Comparison of ENCODE assay signal across 30 cellular contexts in the genomic region with DNA sequence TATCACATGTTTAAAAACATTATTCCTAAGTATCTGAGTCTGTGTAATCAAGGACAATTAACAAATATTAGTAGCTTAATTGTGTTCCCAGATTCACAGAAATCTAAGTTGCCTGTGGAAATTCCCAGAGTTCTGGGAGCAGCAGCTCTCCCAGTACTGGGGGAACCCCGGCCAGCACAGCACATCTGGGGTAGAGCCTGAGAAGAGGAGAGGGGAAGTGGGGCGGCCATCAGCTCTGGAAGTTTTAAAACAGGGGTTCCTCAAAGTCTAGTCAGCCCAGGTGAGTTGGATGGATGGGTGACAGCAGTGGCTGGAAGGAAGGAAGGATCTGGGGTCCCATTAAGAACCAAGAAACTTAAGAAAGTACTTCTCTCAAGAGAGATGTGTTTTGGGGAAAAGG. TPM values are rescaled to one million over a fixed set of nuclear protein-coding genes. Genes with fewer than 3 reads are reported as not detected.
A peak's percentile ranks its signal among the peaks of the same experiment; 100 is the strongest.
DNase-seq lines count a peak whose midpoint lies in the region; ATAC-seq and TF ChIP-seq lines count a peak whose summit lies in the region.
"Had no signal": no experiment of that assay in that cellular context is flagged by ENCODE, and none has a peak within 500 bp of the region (broad histone marks: within the 10 kb centered on the region; RNA-seq: fewer than 3 reads in every experiment).

No MANE protein-coding gene starts in this region.

- intact Hi-C loops in sciatic nerve (cut with DNase I): loop anchor here (10.0 kb wide), 1 partner anchor 80 kb away; no protein-coding TSS in a partner anchor
- intact Hi-C loops in activated CD8-positive, alpha-beta T cell treated with anti-CD3 and anti-CD28 coated beads for 36 hours (cut with micrococcal nuclease): loop anchor here (5.0 kb wide), 1 partner anchor 83 kb away; no protein-coding TSS in a partner anchor

- no peak overlapping the region for H2BK15ac ChIP-seq in mesenchymal stem cell (ENCODE audit: low read depth, poor library complexity, severe bottlenecking)

- H3K9ac ChIP-seq in GM23248: no peak overlapping the region
- H3K9ac ChIP-seq in adipocyte (ENCODE audit: low read length): peak overlapping the region; percentile 41
- H3K9ac ChIP-seq in mesenchymal stem cell (ENCODE audit: low read length): peak overlapping the region; percentile 39
- H3K9ac ChIP-seq: SK-N-SH had no signal

- no peaks in the 10 kb centered on the region for H3K27me3 ChIP-seq in GM23248 (replicated peaks; ENCODE audit: insufficient read depth)
- no peaks in the 10 kb centered on the region for H3K27me3 ChIP-seq in adipocyte (replicated peaks; ENCODE audit: control insufficient read depth, insufficient read depth, low read length)
- no peaks in the 10 kb centered on the region for H3K27me3 ChIP-seq in mesenchymal stem cell (ENCODE audit: control insufficient read depth in 1 of 2, insufficient read depth in 1 of 2, low read length in 2 of 2)
- H3K27me3 ChIP-seq: ascending aorta, spleen, uterus had no signal

- H3K23ac ChIP-seq in mesenchymal stem cell (ENCODE audit: low read length in 2 of 2): no peak overlapping the region

- H2BK120ac ChIP-seq in mesenchymal stem cell (ENCODE audit: low read depth, low read length): no peak overlapping the region

- H4K8ac ChIP-seq in mesenchymal stem cell (ENCODE audit: low read length): peak overlapping the region; percentile 4

- H3K14ac ChIP-seq in mesenchymal stem cell (ENCODE audit: low read length in 2 of 2): no peak overlapping the region

- 47 to 53% methylated on average over 2 of the region's 2 CpGs for WGBS in GM23248 (ENCODE audit: low coverage in 1 of 2, low lambda C conversion rate in 2 of 2, missing lambda C conversion rate in 2 of 2), 2 experiments
- WGBS in mesenchymal stem cell: 88% methylated on average over 2 of the region's 2 CpGs

- CTCF ChIA-PET in activated CD8-positive, alpha-beta T cell treated with anti-CD3 and anti-CD28 coated beads for 36 hours (lab: Charles Lee): no interaction called here

- H2AFZ ChIP-seq in GM23248 (no peak overlapping the region), mesenchymal stem cell (ENCODE audit: low read depth, low read length) (no peak overlapping the region)

- H2BK5ac ChIP-seq in mesenchymal stem cell (ENCODE audit: low read depth, low read length, poor library complexity, severe bottlenecking): peak overlapping the region; percentile 48

- H3K27me3 Mint-ChIP-seq in activated CD8-positive, alpha-beta T cell treated with anti-CD3 and anti-CD28 coated beads for 36 hours: peaks cover 3% of the 10 kb centered on the region
- H3K27me3 Mint-ChIP-seq: activated B cell treated with CpG ODN at 0.5 μM for 24 hours had no signal

- H3K27ac ChIP-seq in GM23248 (no peak overlapping the region), mesenchymal stem cell (ENCODE audit: low read length, poor library complexity, severe bottlenecking) (peak overlapping the region; percentile 48)
- H3K27ac ChIP-seq: uterus had no signal

- in situ Hi-C loops in GM23248 (cut with MboI): loop anchor here (10.0 to 25.0 kb wide), 2 partner anchors 80 to 428 kb away; a partner anchor contains a TSS

- H3K4me2 ChIP-seq in GM23248 (ENCODE audit: unreplicated experiment): peak overlapping the region; percentile 60
- no peak overlapping the region for H3K4me2 ChIP-seq in mesenchymal stem cell (ENCODE audit: low read length, poor library complexity, severe bottlenecking)
- H3K4me2 ChIP-seq: SK-N-SH had no signal

- H3K36me3 Mint-ChIP-seq in activated CD8-positive, alpha-beta T cell treated with anti-CD3 and anti-CD28 coated beads for 36 hours (ENCODE audit: low read depth): no peaks in the 10 kb centered on the region
- H3K36me3 Mint-ChIP-seq: activated naive CD8-positive, alpha-beta T cell treated with anti-CD3 and anti-CD28 coated beads, Interleukin-2, amount 10 ng/mL, durations not matched to agents 7 days and 5 days; CD8-positive, alpha-beta memory T cell; natural killer cell had no signal

- H3K9me3 Mint-ChIP-seq in activated CD8-positive, alpha-beta T cell treated with anti-CD3 and anti-CD28 coated beads for 36 hours: no peaks in the 10 kb centered on the region
- H3K9me3 Mint-ChIP-seq: activated B cell treated with CpG ODN at 0.5 μM for 24 hours; activated CD4-positive, alpha-beta T cell treated with anti-CD3 and anti-CD28 coated beads, Interleukin-2, amount 10 ng/mL, durations not matched to agents 7 days and 5 days; activated naive CD8-positive, alpha-beta T cell treated with anti-CD3 and anti-CD28 coated beads, Interleukin-2, amount 10 ng/mL, durations not matched to agents 7 days and 5 days; activated T-cell treated with anti-CD3 and anti-CD28 coated beads, Interleukin-2, amount 50 U/mL, for 24 hours; natural killer cell; stimulated activated naive CD8-positive, alpha-beta T cell treated with anti-CD3 and anti-CD28 coated beads, Interleukin-15, amount 100 ng/mL, for 72 hours had no signal

- POLR2A ChIA-PET in activated CD8-positive, alpha-beta T cell treated with anti-CD3 and anti-CD28 coated beads for 36 hours (lab: Charles Lee): no interaction called here

- H3K9me3 ChIP-seq in GM23248 (ENCODE audit: low read depth) (no peaks in the 10 kb centered on the region), adipocyte (ENCODE audit: control insufficient read depth, low read length) (no peaks in the 10 kb centered on the region), mesenchymal stem cell (ENCODE audit: control insufficient read depth, low read length) (no peaks in the 10 kb centered on the region)
- H3K9me3 ChIP-seq: ascending aorta, SK-N-SH, spleen, uterus had no signal

- H3K4me1 Mint-ChIP-seq in activated CD8-positive, alpha-beta T cell treated with anti-CD3 and anti-CD28 coated beads for 36 hours (ENCODE audit: low read depth): no peaks in the 10 kb centered on the region
- H3K4me1 Mint-ChIP-seq: activated B cell treated with CpG ODN at 0.5 μM for 24 hours; activated CD4-positive, alpha-beta T cell treated with anti-CD3 and anti-CD28 coated beads, Interleukin-2, amount 10 ng/mL, durations not matched to agents 7 days and 5 days; activated naive CD8-positive, alpha-beta T cell treated with anti-CD3 and anti-CD28 coated beads, Interleukin-2, amount 10 ng/mL, durations not matched to agents 7 days and 5 days; CD8-positive, alpha-beta memory T cell; natural killer cell; stimulated activated naive CD8-positive, alpha-beta T cell treated with anti-CD3 and anti-CD28 coated beads, Interleukin-15, amount 100 ng/mL, for 72 hours had no signal

- H4K91ac ChIP-seq in mesenchymal stem cell (ENCODE audit: low read length): no peak overlapping the region

- H3K4me3 Mint-ChIP-seq in activated CD8-positive, alpha-beta T cell treated with anti-CD3 and anti-CD28 coated beads for 36 hours: no peak overlapping the region
- H3K4me3 Mint-ChIP-seq: activated B cell treated with CpG ODN at 0.5 μM for 24 hours; activated CD4-positive, alpha-beta T cell treated with anti-CD3 and anti-CD28 coated beads, Interleukin-2, amount 10 ng/mL, durations not matched to agents 7 days and 5 days; activated naive CD8-positive, alpha-beta T cell treated with anti-CD3 and anti-CD28 coated beads, Interleukin-2, amount 10 ng/mL, durations not matched to agents 7 days and 5 days; activated T-cell treated with anti-CD3 and anti-CD28 coated beads, Interleukin-2, amount 50 U/mL, for 24 hours; CD8-positive, alpha-beta memory T cell; natural killer cell; stimulated activated naive CD8-positive, alpha-beta T cell treated with anti-CD3 and anti-CD28 coated beads, Interleukin-15, amount 100 ng/mL, for 72 hours had no signal

- H3K18ac ChIP-seq in mesenchymal stem cell (ENCODE audit: low read depth in 1 of 2, low read length in 2 of 2): no peak overlapping the region

- no peak overlapping the region for H3K4ac ChIP-seq in mesenchymal stem cell (ENCODE audit: low read depth in 1 of 2, low read length in 2 of 2)

- H3K4me1 ChIP-seq in GM23248 (ENCODE audit: insufficient read depth) (peaks cover 45% of the 10 kb centered on the region), adipocyte (ENCODE audit: control insufficient read depth, insufficient read depth, low read length) (peaks cover 31% of the 10 kb centered on the region), mesenchymal stem cell (ENCODE audit: control insufficient read depth, insufficient read depth, low read depth, low read length) (peaks cover 12% of the 10 kb centered on the region)
- H3K4me1 ChIP-seq: uterus had no signal

- H3K79me1 ChIP-seq in mesenchymal stem cell (replicated peaks; ENCODE audit: low read length, poor library complexity, severe bottlenecking): peaks cover 3% of the 10 kb centered on the region

- H3K36me3 ChIP-seq in GM23248 (ENCODE audit: low read depth) (no peaks in the 10 kb centered on the region), adipocyte (ENCODE audit: control insufficient read depth, insufficient read depth, low read length, severe bottlenecking) (no peaks in the 10 kb centered on the region), mesenchymal stem cell (ENCODE audit: control insufficient read depth in 1 of 2, insufficient read depth in 2 of 2, low read depth in 1 of 2, low read length in 2 of 2) (peaks cover 15 to 36% of the 10 kb centered on the region in 2 experiments)
- H3K36me3 ChIP-seq: ascending aorta, spleen, uterus had no signal

- H3K4me3 ChIP-seq in GM23248 (0 out of 2 replicates have a peak overlapping the region, but pooled peaks have one; percentile 34), adipocyte (ENCODE audit: low read length) (peak overlapping the region; percentile 61), mesenchymal stem cell (ENCODE audit: insufficient read depth in 1 of 2, low read depth in 1 of 2, low read length in 2 of 2) (peak overlapping the region in 1 of 2 experiments; percentile 17)
- H3K4me3 ChIP-seq: ascending aorta, spleen, uterus had no signal

- no peak for TF ChIP-seq CTCF in activated CD8-positive, alpha-beta T cell treated with anti-CD3 and anti-CD28 coated beads for 36 hours (IDR thresholded peaks at IDR 0.05)

- peak; percentile 68 for ATAC-seq in sciatic nerve
- no peak for ATAC-seq in activated CD8-positive, alpha-beta T cell treated with anti-CD3 and anti-CD28 coated beads for 36 hours
- ATAC-seq: natural killer cell; PC-3; stimulated activated naive CD8-positive, alpha-beta T cell treated with anti-CD3 and anti-CD28 coated beads, Interleukin-15, amount 100 ng/mL, for 72 hours had no signal

- H2BK12ac ChIP-seq in mesenchymal stem cell (ENCODE audit: low read length in 2 of 2): no peak overlapping the region

- H4K20me1 ChIP-seq in GM23248 (ENCODE audit: insufficient read depth): no peaks in the 10 kb centered on the region

- H3K9me2 ChIP-seq in GM23248 (ENCODE audit: insufficient read depth): no peaks in the 10 kb centered on the region
- H3K9me2 ChIP-seq: SK-N-SH had no signal

- no peak overlapping the region for H3K27ac Mint-ChIP-seq in activated CD8-positive, alpha-beta T cell treated with anti-CD3 and anti-CD28 coated beads for 36 hours
- H3K27ac Mint-ChIP-seq: activated B cell treated with CpG ODN at 0.5 μM for 24 hours; activated CD4-positive, alpha-beta T cell treated with anti-CD3 and anti-CD28 coated beads, Interleukin-2, amount 10 ng/mL, durations not matched to agents 7 days and 5 days; activated naive CD8-positive, alpha-beta T cell treated with anti-CD3 and anti-CD28 coated beads, Interleukin-2, amount 10 ng/mL, durations not matched to agents 7 days and 5 days; activated T-cell treated with anti-CD3 and anti-CD28 coated beads, Interleukin-2, amount 50 U/mL, for 24 hours; CD8-positive, alpha-beta memory T cell; natural killer cell; stimulated activated naive CD8-positive, alpha-beta T cell treated with anti-CD3 and anti-CD28 coated beads, Interleukin-15, amount 100 ng/mL, for 72 hours had no signal

- DNase-seq in GM23248 (no peak), adipocyte (ENCODE audit: low read depth) (no peak), mesenchymal stem cell (peak; percentile 25), sciatic nerve (ENCODE audit: low spot score) (no peak), NCI-H1048 (lab: John Stamatoyannopoulos, UW) (no peak), RPMI8226 (no peak), NCI-H774 (lab: John Stamatoyannopoulos, UW) (no peak)
- DNase-seq in activated CD8-positive, alpha-beta T cell treated with anti-CD3 and anti-CD28 coated beads for 36 hours: no peak
- DNase-seq: activated B cell treated with CpG ODN at 0.5 μM for 24 hours; activated CD4-positive, alpha-beta T cell treated with anti-CD3 and anti-CD28 coated beads, Interleukin-2, amount 10 ng/mL, durations not matched to agents 7 days and 5 days; activated gamma-delta T cell; activated naive CD8-positive, alpha-beta T cell treated with anti-CD3 and anti-CD28 coated beads, Interleukin-2, amount 10 ng/mL, durations not matched to agents 7 days and 5 days; activated T-cell treated with anti-CD3 and anti-CD28 coated beads, Interleukin-2, amount 50 U/mL, for 24 hours; CD8-positive, alpha-beta memory T cell; cortex of kidney; DMS 273 treated with DMSO at 0.1 percent for 48 hours; effector memory CD4-positive, alpha-beta T cell; glutamatergic neuron; islet precursor cell; natural killer cell; NCI-H1092 treated with DMSO at 0.1 percent for 48 hours; NCI-H1694 treated with DMSO at 0.1 percent for 48 hours; NCI-H524; PC-3; SK-N-SH; spleen; stimulated activated CD4-positive, alpha-beta T cell treated with anti-CD3 and anti-CD28 coated beads, Interleukin-2, amount 100 ng/mL, for 24 hours; stimulated activated naive CD8-positive, alpha-beta T cell treated with anti-CD3 and anti-CD28 coated beads, Interleukin-15, amount 100 ng/mL, for 72 hours; uterus had no signal

- H2AK5ac ChIP-seq in mesenchymal stem cell (ENCODE audit: low read length, severe bottlenecking): peak overlapping the region; percentile 78

- peaks cover 3% of the 10 kb centered on the region; the same call in 1 of the 2 replicates for H3F3A ChIP-seq in GM23248 (ENCODE audit: insufficient read depth)

- peaks cover 89% of the 10 kb centered on the region for H3K79me2 ChIP-seq in GM23248 (ENCODE audit: insufficient read depth)

RNA-seq across cellular contexts. Expression of a gene that starts 24.5 kb away (rescaled TPM):
- total RNA-seq in GM23248 (2014; rRNA removed; shearing (Covaris generic)): 12.9 and 13.2 TPM in 2 replicates
- 25.2 and 25.7 TPM in 2 replicates for polyA plus RNA-seq in GM23248 (2016; fragmentation: Nextera tagmentation; extraction: Ambion mirVana)
- polyA plus RNA-seq in mesenchymal stem cell (2013, experiment 1 of 2): 1.5 TPM
- 1.5 TPM for polyA plus RNA-seq in mesenchymal stem cell (2013, experiment 2 of 2)
- 100 TPM for total RNA-seq in sciatic nerve
- not detected for total RNA-seq in activated CD8-positive, alpha-beta T cell treated with anti-CD3 and anti-CD28 coated beads for 36 hours
- total RNA-seq: CD8-positive, alpha-beta memory T cell had no signal

Comparison
In these comparisons a context has a peak if more than half of its experiments do, and no peak if none do; other contexts are left out.
1. RNA of a gene that starts 24.5 kb away (total RNA-seq): 100 TPM in sciatic nerve (single experiment) and 12.9 to 13.2 TPM in GM23248; not detected in activated CD8-positive, alpha-beta T cell treated with anti-CD3 and anti-CD28 coated beads for 36 hours; every median in the first group is over 10 times any median in the second.